17 cellular contexts compared by ENCODE assay signal in the genomic region with DNA sequence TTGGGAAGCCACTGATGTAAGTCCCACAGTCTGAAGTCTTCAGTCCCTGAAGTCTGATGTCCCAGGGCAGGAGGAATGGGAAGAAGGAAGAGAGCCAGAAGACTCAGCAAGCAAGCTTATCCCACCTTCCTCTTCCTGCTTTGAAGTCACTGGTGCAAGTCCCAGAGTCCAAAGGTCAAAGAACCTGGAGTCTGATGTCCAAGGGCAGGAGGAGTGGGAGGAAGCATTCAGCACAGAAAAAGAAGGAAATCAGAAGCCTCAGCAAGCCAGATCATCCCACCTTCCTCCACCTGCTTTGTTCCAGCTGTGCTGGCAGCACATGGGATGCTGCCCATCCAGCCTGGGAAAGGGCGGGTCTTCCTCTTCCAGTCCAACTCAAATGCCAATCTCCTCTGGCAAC. TPM values are rescaled to one million over a fixed set of nuclear protein-coding genes. Genes with fewer than 3 reads are reported as not detected.
DNase-seq lines count a peak whose midpoint lies in the region; FAIRE-seq and TF ChIP-seq lines count a peak whose summit lies in the region.
"Had no signal": no experiment of that assay in that cellular context is flagged by ENCODE, and none has a peak within 500 bp of the region (broad histone marks: within the 10 kb centered on the region; RNA-seq: fewer than 3 reads in every experiment).

No MANE protein-coding gene starts in this region.

- H3K79me2 ChIP-seq in H1 (ENCODE audit: control insufficient read depth in 1 of 2, insufficient read depth in 2 of 2, low read length in 2 of 2), result no peaks in the 10 kb centered on the region

- H3K27me3 ChIP-seq in H1 (replicated peaks in 1 of 4; ENCODE audit: control insufficient read depth in 3 of 4, extremely low read depth in 1 of 4, insufficient read depth in 3 of 4, low read length in 3 of 4) (peaks cover 0 to 1% (median 0%) of the 10 kb centered on the region in 4 experiments; a peak in 1 of 7 replicates), H7 (ENCODE audit: control insufficient read depth, insufficient read depth, low read length) (no peaks in the 10 kb centered on the region)
- H3K27me3 ChIP-seq: BLaER1 had no signal

- no peak overlapping the region for H2BK12ac ChIP-seq in H1 (ENCODE audit: low read depth, low read length)

- peak overlapping the region; percentile 60 for H3K27ac Mint-ChIP-seq in activated naive CD4-positive, alpha-beta T cell treated with anti-CD3 and anti-CD28 coated beads, Interleukin-2, amount 10 ng/mL, durations not matched to agents 7 days and 5 days
- H3K27ac Mint-ChIP-seq: CD14-positive monocyte; CD4-positive, alpha-beta memory T cell had no signal

- H3K4me3 ChIP-seq in H1 (ENCODE audit: extremely low read depth in 1 of 4, insufficient read depth in 2 of 4, low read depth in 3 of 4, low read length in 4 of 4) (no peak overlapping the region), H7 (ENCODE audit: insufficient read depth, low read depth, low read length) (no peak overlapping the region)
- H3K4me3 ChIP-seq: BLaER1, HAP-1 had no signal

- no peak overlapping the region for H2AK5ac ChIP-seq in H1 (ENCODE audit: low read depth, low read length)

- H3K36me3 Mint-ChIP-seq in activated naive CD4-positive, alpha-beta T cell treated with anti-CD3 and anti-CD28 coated beads, Interleukin-2, amount 10 ng/mL, durations not matched to agents 7 days and 5 days, result no peaks in the 10 kb centered on the region
- H3K36me3 Mint-ChIP-seq: CD14-positive monocyte had no signal

- H3K4me1 Mint-ChIP-seq in activated naive CD4-positive, alpha-beta T cell treated with anti-CD3 and anti-CD28 coated beads, Interleukin-2, amount 10 ng/mL, durations not matched to agents 7 days and 5 days, result no peaks in the 10 kb centered on the region
- H3K4me1 Mint-ChIP-seq: CD14-positive monocyte; CD4-positive, alpha-beta memory T cell had no signal

- no peak for DNase-seq in activated naive CD4-positive, alpha-beta T cell treated with anti-CD3 and anti-CD28 coated beads, Interleukin-2, amount 10 ng/mL, durations not matched to agents 7 days and 5 days
- DNase-seq in activated naive CD4-positive, alpha-beta T cell treated with anti-CD3 and anti-CD28 coated beads, Interleukin-2, amount 50 U/mL, for 16 hours, result no peak
- DNase-seq in H1 (ENCODE audit: low read depth in 1 of 2, low spot score in 2 of 2) (no peak), left kidney (ENCODE audit: low read depth, low spot score) (peak; percentile 68), SIG-M5 (lab: John Stamatoyannopoulos, UW) (no peak), NCI-H2081 treated with DMSO at 0.1 percent for 48 hours (lab: John Stamatoyannopoulos, UW) (no peak), H7 (no peak)
- DNase-seq in stimulated activated CD4-positive, alpha-beta T cell treated with anti-CD3 and anti-CD28 coated beads, Interleukin-4, amount 100 ng/mL, for 4 hours, result no peak
- DNase-seq: Calu3; CD4-positive, alpha-beta memory T cell; GDM1; GOT3 had no signal

- H4K8ac ChIP-seq in H1 (ENCODE audit: extremely low read depth, insufficient read depth, low read length), result no peak overlapping the region

- TF ChIP-seq EP300 in H1 (IDR thresholded peaks at IDR 0.05; ENCODE audit: borderline replicate concordance in 1 of 2, low read depth in 2 of 2, low read length in 2 of 2), result no peak

- no peak overlapping the region for H2BK120ac ChIP-seq in H1 (replicated peaks; ENCODE audit: low read depth, low read length)

- 0 out of 2 replicates have a peak overlapping the region, but pooled peaks have one; percentile 62 for H2AFZ ChIP-seq in H1 (ENCODE audit: low read length)

- H3K14ac ChIP-seq in H1 (ENCODE audit: insufficient read length), result no peak overlapping the region

- no peak for TF ChIP-seq RAD21 in H1 (IDR thresholded peaks at IDR 0.05 in 1 of 2, conservative IDR thresholded peaks at IDR 0.05 in 1 of 2; ENCODE audit: low read depth in 2 of 2, low read length in 2 of 2)

- POLR2A ChIA-PET in H1 (lab: Charles Lee; ENCODE audit: partially characterized antibody), result no interaction called here

- no peak overlapping the region for H3K23ac ChIP-seq in H1 (ENCODE audit: insufficient read length)

- FAIRE-seq in H1 (lab: Jason Lieb, UNC), result no peak

- H3K36me3 ChIP-seq in H1 (ENCODE audit: control insufficient read depth in 2 of 4, insufficient read depth in 4 of 4, low read length in 3 of 4) (no peaks in the 10 kb centered on the region; a peak in 1 of 8 replicates), H7 (replicated peaks; ENCODE audit: control insufficient read depth, insufficient read depth, low read length) (no peaks in the 10 kb centered on the region)
- H3K36me3 ChIP-seq: BLaER1, HAP-1 had no signal

- no peak overlapping the region for H2BK15ac ChIP-seq in H1 (ENCODE audit: low read length)

- no peak for TF ChIP-seq POLR2A in H1 (IDR thresholded peaks at IDR 0.05; ENCODE audit: control extremely low read depth in 1 of 2, low read depth in 2 of 2, low read length in 2 of 2)

- H3K9ac ChIP-seq in H1 (replicated peaks in 1 of 4; ENCODE audit: extremely low read depth in 1 of 4, low read depth in 3 of 4, low read length in 3 of 4), result no peak overlapping the region
- H3K9ac ChIP-seq: BLaER1 had no signal

- no peak overlapping the region for H4K91ac ChIP-seq in H1 (replicated peaks; ENCODE audit: insufficient read length, low read length)

- no peak overlapping the region for H3K4me3 Mint-ChIP-seq in activated naive CD4-positive, alpha-beta T cell treated with anti-CD3 and anti-CD28 coated beads, Interleukin-2, amount 10 ng/mL, durations not matched to agents 7 days and 5 days
- H3K4me3 Mint-ChIP-seq: CD14-positive monocyte; CD4-positive, alpha-beta memory T cell had no signal

- H3K23me2 ChIP-seq in H1 (ENCODE audit: low read depth, low read length), result no peaks in the 10 kb centered on the region

- H2BK5ac ChIP-seq in H1 (ENCODE audit: low read depth, low read length), result no peak overlapping the region

- CTCF ChIA-PET in activated naive CD4-positive, alpha-beta T cell treated with anti-CD3 and anti-CD28 coated beads, Interleukin-2, amount 10 ng/mL, durations not matched to agents 7 days and 5 days (lab: Charles Lee), result no interaction called here
- CTCF ChIA-PET in H1 (lab: Charles Lee; ENCODE audit: partially characterized antibody), result no interaction called here

- H4K5ac ChIP-seq in H1 (ENCODE audit: insufficient read length, low read depth, low read length), result no peak overlapping the region

- H3K4me2 ChIP-seq in H1 (ENCODE audit: insufficient read depth in 1 of 2, low read depth in 2 of 2, low read length in 2 of 2), result no peak overlapping the region
- H3K4me2 ChIP-seq: BLaER1 had no signal

- H2BK20ac ChIP-seq in H1 (ENCODE audit: low read length), result no peak overlapping the region

- H3K79me1 ChIP-seq in H1 (ENCODE audit: low read depth, low read length), result no peaks in the 10 kb centered on the region

- no peaks in the 10 kb centered on the region for H3K27me3 Mint-ChIP-seq in activated naive CD4-positive, alpha-beta T cell treated with anti-CD3 and anti-CD28 coated beads, Interleukin-2, amount 10 ng/mL, durations not matched to agents 7 days and 5 days
- H3K27me3 Mint-ChIP-seq: CD4-positive, alpha-beta memory T cell had no signal

- 100% methylated on average over 1 of the region's 1 CpG; no CpG with 5 or more reads in 1 of the 2 experiments for WGBS in H1 (ENCODE audit: extremely low coverage in 1 of 2, insufficient coverage in 1 of 2, insufficient read length in 1 of 2, insufficient replicate concordance in 2 of 2, low coverage in 1 of 2, low lambda C conversion rate in 2 of 2, missing lambda C conversion rate in 1 of 2), 2 experiments

- peaks cover 7% of the 10 kb centered on the region for H3K9me3 Mint-ChIP-seq in activated naive CD4-positive, alpha-beta T cell treated with anti-CD3 and anti-CD28 coated beads, Interleukin-2, amount 10 ng/mL, durations not matched to agents 7 days and 5 days

- no peaks in the 10 kb centered on the region for H3K9me3 ChIP-seq in H1 (ENCODE audit: insufficient read depth in 2 of 2, low read depth in 1 of 2, low read length in 1 of 2)
- H3K9me3 ChIP-seq: BLaER1, HAP-1 had no signal

- no peak overlapping the region for H3K18ac ChIP-seq in H1 (ENCODE audit: extremely low read depth, low read length)

- no peaks in the 10 kb centered on the region for H4K20me1 ChIP-seq in H1 (replicated peaks in 1 of 2; ENCODE audit: control insufficient read depth in 1 of 2, insufficient read depth in 2 of 2, low read length in 2 of 2)
- H4K20me1 ChIP-seq: BLaER1 had no signal

- H3K56ac ChIP-seq in H1 (replicated peaks; ENCODE audit: insufficient read length, low read depth, low read length), result no peak overlapping the region

- no peaks in the 10 kb centered on the region for H3K4me1 ChIP-seq in H1 (replicated peaks in 1 of 4; ENCODE audit: control insufficient read depth in 3 of 4, insufficient read depth in 4 of 4, low read length in 3 of 4)
- H3K4me1 ChIP-seq: BLaER1, HAP-1 had no signal

- no peak overlapping the region for H3K4ac ChIP-seq in H1 (replicated peaks; ENCODE audit: insufficient read length, low read depth, low read length)

- no peak for TF ChIP-seq CTCF in H1 (IDR thresholded peaks at IDR 0.05; ENCODE audit: control extremely low read depth in 1 of 3, insufficient read depth in 1 of 3, low read depth in 1 of 3, low read length in 3 of 3)

- H3K27ac ChIP-seq in H1 (ENCODE audit: low read depth, low read length), result no peak overlapping the region
- H3K27ac ChIP-seq: 22Rv1, BLaER1, HL-60 had no signal

TF ChIP-seq in H1, 55 proteins besides CTCF, POLR2A, EP300 and RAD21:
- no peak for TF ChIP-seq MAX (IDR thresholded peaks at IDR 0.05)
- no peak for TF ChIP-seq BACH1 (IDR thresholded peaks at IDR 0.05; ENCODE audit: low read length)

RNA-seq across cellular contexts. Expression of gene ADAM12, which starts 51.0 kb away (rescaled TPM):
- total RNA-seq in H1 (2021; fragmentation: NEBNext Ultra II Directional; extraction: Animal tissue kit (Norgen Biotek cat#: 25700)), result 0.07 and 0.19 TPM in 2 replicates
- polyA plus RNA-seq in H1 (2011; rRNA removed), result 0.17 and 0.20 TPM in 2 replicates
- polyA plus RNA-seq in H1 (2011; cell fraction: cytosol; rRNA removed), result 0.13 TPM
- 0.51 TPM for polyA plus RNA-seq in H1 (2011; cell fraction: nucleus; rRNA removed)
- 0.11 to 0.30 TPM (median 0.21 TPM) in 4 replicates for polyA plus RNA-seq in H1 (2012, experiment 1 of 2)
- polyA plus RNA-seq in H1 (2012, experiment 2 of 2), result 0.03 TPM
- 0.47 TPM for polyA plus RNA-seq in H1 (2013, experiment 1 of 2)
- 0.09 TPM for polyA plus RNA-seq in H1 (2013, experiment 2 of 2)
- polyA minus RNA-seq in H1 (2011; rRNA and poly(A)+ RNA removed), result 0.12 and 0.54 TPM in 2 replicates
- polyA minus RNA-seq in H1 (2011; cell fraction: cytosol; rRNA and poly(A)+ RNA removed), result 0.66 TPM
- polyA minus RNA-seq in H1 (2011; cell fraction: nucleus; rRNA and poly(A)+ RNA removed), result 1.7 TPM
- 0.11 and 0.66 TPM in 2 replicates for total RNA-seq in H7 (2014; rRNA removed; shearing (Covaris generic))
- total RNA-seq: Calu3 had no signal
- polyA plus RNA-seq: CD14-positive monocyte had no signal
